In the genomic region with DNA sequence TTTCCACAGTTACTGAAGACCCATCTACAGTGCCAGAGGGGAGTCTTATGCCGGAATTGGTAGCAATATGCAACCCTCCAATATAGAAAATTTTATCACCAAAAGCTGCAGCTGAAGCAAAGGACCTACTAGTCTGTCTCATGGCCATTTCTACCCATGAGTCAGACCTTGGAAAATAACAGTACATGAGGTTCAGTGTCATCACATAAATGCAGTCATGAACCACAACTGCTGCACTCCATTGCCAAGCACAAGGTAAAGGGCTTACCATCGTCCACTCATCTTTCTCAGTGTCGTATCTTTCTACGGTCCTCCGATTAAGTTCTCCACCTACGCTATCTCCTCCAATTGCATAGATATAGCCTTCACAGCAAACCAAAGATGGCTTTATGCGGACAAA, we compare ENCODE assay signal across 22 cellular contexts.
"Had no signal": no experiment of that assay in that cellular context is flagged by ENCODE, and none has a peak within 500 bp of the region (broad histone marks: within the 10 kb centered on the region; RNA-seq: fewer than 3 reads in every experiment).

No MANE protein-coding gene starts in this region.

- ATAC-seq: left lung; mucosa of descending colon; naive thymus-derived CD4-positive, alpha-beta T cell; stimulated activated naive CD8-positive, alpha-beta T cell treated with anti-CD3 and anti-CD28 coated beads, Interleukin-15, Interleukin-2, amounts not matched to agents 100 U/mL and 50 U/mL, for 24 hours had no signal

- H3K27ac ChIP-seq: brain microvascular endothelial cell, epithelial cell of prostate, left lung, SK-N-MC had no signal

- H3K9me3 ChIP-seq: left lung, mucosa of descending colon had no signal

- H3K27me3 Mint-ChIP-seq: activated naive CD4-positive, alpha-beta T cell treated with anti-CD3 and anti-CD28 coated beads, Interleukin-2, amount 50 U/mL, for 24 hours; naive thymus-derived CD4-positive, alpha-beta T cell had no signal

- DNase-seq: activated CD4-positive, alpha-beta T cell treated with anti-CD3 and anti-CD28 coated beads, Interleukin-2, amount 50 U/mL, for 4 hours; activated CD4-positive, CD25-positive, alpha-beta regulatory T cell treated with anti-CD3 and anti-CD28 coated beads, Interleukin-2, amount 50 U/mL, for 72 hours; activated CD8-positive, alpha-beta memory T cell treated with anti-CD3 and anti-CD28 coated beads, Interleukin-2, amount 50 U/mL, for 4 hours; brain microvascular endothelial cell; cortex of kidney; effector CD8-positive, alpha-beta T cell; hippocampal formation; kidney; left lung; mucosa of descending colon; naive thymus-derived CD4-positive, alpha-beta T cell; retina; Right ventricle myocardium superior; small intestine; stimulated activated CD4-positive, alpha-beta T cell treated with anti-CD3 and anti-CD28 coated beads, Interleukin-4, amount 100 ng/mL, for 4 hours; stimulated activated CD8-positive, alpha-beta memory T cell treated with anti-CD3 and anti-CD28 coated beads, Interleukin-4, amount 100 ng/mL, for 48 hours; stimulated activated naive CD8-positive, alpha-beta T cell treated with anti-CD3 and anti-CD28 coated beads, Interleukin-15, Interleukin-2, amounts not matched to agents 100 U/mL and 50 U/mL, for 24 hours; T-helper 9 cell; trophoblast cell had no signal

- H3K4me3 ChIP-seq: left lung, mucosa of descending colon, SK-N-MC had no signal

- H3K27me3 ChIP-seq: brain microvascular endothelial cell, left lung had no signal

- H3K4me3 Mint-ChIP-seq: activated naive CD4-positive, alpha-beta T cell treated with anti-CD3 and anti-CD28 coated beads, Interleukin-2, amount 50 U/mL, for 24 hours; naive thymus-derived CD4-positive, alpha-beta T cell had no signal
